In genomic region chr17:59466943-59467801, GRCh38 we compare ENCODE assay signal across 23 cellular contexts.
DNase-seq lines count a peak whose midpoint lies in the region; ATAC-seq, FAIRE-seq and TF ChIP-seq lines count a peak whose summit lies in the region.
"Had no signal": no experiment of that assay in that cellular context is flagged by ENCODE, and none has a peak within 500 bp of the region (broad histone marks: within the 10 kb centered on the region; RNA-seq: fewer than 3 reads in every experiment).

No MANE protein-coding gene starts in this region.

- H4K20me1 ChIP-seq in HepG2 (ENCODE audit: insufficient read depth, low read length) (no peaks in the 10 kb centered on the region), osteoblast (ENCODE audit: insufficient read depth, low read length) (no peaks in the 10 kb centered on the region)

- TF ChIP-seq RAD21 in HepG2 (CRISPR knock-in tag; IDR thresholded peaks at IDR 0.05) = no peak

- H3K27ac ChIP-seq in right atrium auricular region (no peak overlapping the region), left ventricle myocardium inferior (replicated peaks) (no peak overlapping the region), HepG2 (ENCODE audit: extremely low read length, insufficient read depth, low read length) (peak overlapping the region; percentile 65), osteoblast (ENCODE audit: low read depth, low read length) (no peak overlapping the region)
- H3K27ac ChIP-seq: prostate gland, thoracic aorta had no signal

- no peak for TF ChIP-seq CTCF in right atrium auricular region (IDR thresholded peaks at IDR 0.05)
- no peak for TF ChIP-seq CTCF in left ventricle myocardium inferior (IDR thresholded peaks at IDR 0.05; ENCODE audit: borderline replicate concordance)
- no peak for TF ChIP-seq CTCF in HepG2 (CRISPR knock-in tag; IDR thresholded peaks at IDR 0.05)
- no peak for TF ChIP-seq CTCF in osteoblast (IDR thresholded peaks at IDR 0.05; ENCODE audit: extremely low read depth, low read depth, low read length)

- intact Hi-C loops in left ventricle myocardium inferior (cut with micrococcal nuclease) (no loop called here), HepG2 (cut with micrococcal nuclease; ENCODE audit: unreplicated experiment) (no loop called here)

- H3K4me3 ChIP-seq in right atrium auricular region (no peak overlapping the region), left ventricle myocardium inferior (no peak overlapping the region), HepG2 (replicated peaks in 1 of 3; ENCODE audit: insufficient read depth in 1 of 3, low read depth in 2 of 3, low read length in 3 of 3) (no peak overlapping the region), osteoblast (ENCODE audit: insufficient read depth, low read length) (no peak overlapping the region)
- H3K4me3 ChIP-seq: prostate gland, thoracic aorta had no signal

- no peak for TF ChIP-seq POLR2A in HepG2 (IDR thresholded peaks at IDR 0.05; ENCODE audit: insufficient read depth in 1 of 2, low read depth in 2 of 2, low read length in 2 of 2)

- H2AFZ ChIP-seq in HepG2 (ENCODE audit: low read length) = no peak overlapping the region
- H2AFZ ChIP-seq in osteoblast (ENCODE audit: low read length) = no peak overlapping the region

- H3K36me3 ChIP-seq in right atrium auricular region = no peaks in the 10 kb centered on the region
- H3K36me3 ChIP-seq in left ventricle myocardium inferior = no peaks in the 10 kb centered on the region
- H3K36me3 ChIP-seq in HepG2 (replicated peaks in 1 of 2; ENCODE audit: control insufficient read depth in 1 of 2, insufficient read depth in 2 of 2, low read length in 2 of 2) = no peaks in the 10 kb centered on the region
- H3K36me3 ChIP-seq in osteoblast (ENCODE audit: insufficient read depth, low read length) = no peaks in the 10 kb centered on the region
- H3K36me3 ChIP-seq: prostate gland, thoracic aorta had no signal

- in situ Hi-C loops in HepG2 (cut with HindIII; ENCODE audit: extremely low pct_ligation_motif_present, low pct_unique_long_range_greater_than_20kb) = no loop called here

- H3K4me2 ChIP-seq in HepG2 (ENCODE audit: low read depth, low read length) = peak overlapping the region; percentile 26
- H3K4me2 ChIP-seq in osteoblast (ENCODE audit: insufficient read depth, low read length) = no peak overlapping the region

- TF ChIP-seq EP300 in HepG2 (IDR thresholded peaks at IDR 0.05; ENCODE audit: low read depth in 2 of 2, low read length in 2 of 2) (no peak), HepG2 (CRISPR knock-in tag; IDR thresholded peaks at IDR 0.05; ENCODE audit: borderline replicate concordance) (no peak)

- 68% methylated on average over 5 of the region's 5 CpGs for WGBS in HepG2 (ENCODE audit: low lambda C conversion rate)

- POLR2A ChIA-PET in HepG2 (lab: Yijun Ruan, JAX) = no interaction called here

- no peaks in the 10 kb centered on the region for H3K4me1 ChIP-seq in right atrium auricular region
- H3K4me1 ChIP-seq in left ventricle myocardium inferior = no peaks in the 10 kb centered on the region
- H3K4me1 ChIP-seq in HepG2 (ENCODE audit: insufficient read depth, low read length) = peaks cover 93% of the 10 kb centered on the region
- H3K4me1 ChIP-seq in osteoblast (ENCODE audit: insufficient read depth, low read length) = no peaks in the 10 kb centered on the region
- H3K4me1 ChIP-seq: prostate gland had no signal

- ATAC-seq in HepG2 = no peak

- DNase-seq in DMS53 (lab: John Stamatoyannopoulos, UW) = peak; percentile 58
- no peak for DNase-seq in DMS53 treated with DMSO at 0.1 percent for 48 hours (lab: John Stamatoyannopoulos, UW; ENCODE audit: unreplicated experiment)
- peak; percentile 5 for DNase-seq in right atrium auricular region (ENCODE audit: low spot score)
- DNase-seq in left ventricle myocardium inferior = no peak
- DNase-seq in HepG2 (ENCODE audit: low spot score) = peak; percentile 41
- no peak for DNase-seq in osteoblast (ENCODE audit: insufficient read length, low spot score, missing footprints)
- no peak for DNase-seq in dedifferentiated amniotic fluid mesenchymal stem cell (ENCODE audit: extremely low spot score)
- DNase-seq in activated CD4-positive, alpha-beta T cell treated with anti-CD3 and anti-CD28 coated beads, Interleukin-2, amount 50 U/mL, for 4 hours = no peak
- DNase-seq: 8988T; activated CD4-positive, alpha-beta T cell treated with anti-CD3 and anti-CD28 coated beads, Interleukin-2, amount 50 U/mL, for 48 hours; activated CD4-positive, CD25-positive, alpha-beta regulatory T cell; central memory CD4-positive, alpha-beta T cell; dermis blood vessel endothelial cell; mammary epithelial cell; NCI-H2227 treated with DMSO at 0.1 percent for 48 hours; OCI-M1; T-helper 1 cell had no signal

- no peaks in the 10 kb centered on the region for H3K79me2 ChIP-seq in HepG2 (ENCODE audit: insufficient read depth, low read length)
- no peaks in the 10 kb centered on the region for H3K79me2 ChIP-seq in osteoblast (ENCODE audit: insufficient read depth, low read length)

- H3K9ac ChIP-seq in HepG2 (ENCODE audit: insufficient read depth, low read depth, low read length) = peak overlapping the region; percentile 13

- H3K9me3 ChIP-seq in right atrium auricular region (no peaks in the 10 kb centered on the region), left ventricle myocardium inferior (replicated peaks) (no peaks in the 10 kb centered on the region), HepG2 (ENCODE audit: low read length) (no peaks in the 10 kb centered on the region), osteoblast (ENCODE audit: low read depth, low read length) (no peaks in the 10 kb centered on the region)
- H3K9me3 ChIP-seq: prostate gland, thoracic aorta had no signal

- no peaks in the 10 kb centered on the region for H3K27me3 ChIP-seq in right atrium auricular region
- H3K27me3 ChIP-seq in left ventricle myocardium inferior (ENCODE audit: low read depth) = no peaks in the 10 kb centered on the region
- H3K27me3 ChIP-seq in HepG2 (ENCODE audit: control insufficient read depth in 1 of 2, insufficient read depth in 2 of 2, low read length in 2 of 2) = no peaks in the 10 kb centered on the region
- H3K27me3 ChIP-seq in osteoblast (ENCODE audit: insufficient read depth, low read length) = peaks cover 8% of the 10 kb centered on the region

- no peak for FAIRE-seq in HepG2 (lab: Jason Lieb, UNC)
- FAIRE-seq: astrocyte, endometrium, frontal cortex, H54 had no signal

- CTCF ChIA-PET in HepG2 (lab: Yijun Ruan, JAX; ENCODE audit: low intra/inter-chr PET ratio, low total read pairs) = no interaction called here

- no TSS peak for BruUV-seq in HepG2 (replicated peaks; lab: Mats Ljungman, UMichigan)

TF ChIP-seq in HepG2, 621 proteins besides CTCF, POLR2A, EP300 and RAD21 (continues in another document):
- TF ChIP-seq ERF (CRISPR knock-in tag; IDR thresholded peaks at IDR 0.05) = peak; percentile 63
- no peak for TF ChIP-seq ZNF652 (CRISPR knock-in tag; IDR thresholded peaks at IDR 0.05; ENCODE audit: borderline replicate concordance, low read depth)
- 0 out of 2 replicates have a peak, but pooled peaks have one; percentile 35 for TF ChIP-seq ZBTB3 (CRISPR knock-in tag; IDR thresholded peaks at IDR 0.05; ENCODE audit: borderline replicate concordance, low read depth)
- TF ChIP-seq DNMT3B (CRISPR knock-in tag; conservative IDR thresholded peaks at IDR 0.05) = no peak
- TF ChIP-seq ZNF746 (CRISPR knock-in tag; IDR thresholded peaks at IDR 0.05) = no peak
- TF ChIP-seq DPF2 (CRISPR knock-in tag; IDR thresholded peaks at IDR 0.05; ENCODE audit: borderline replicate concordance, low read depth) = 0 out of 2 replicates have a peak, but pooled peaks have one; percentile 18
- 0 out of 2 replicates have a peak, but pooled peaks have one; percentile 22 for TF ChIP-seq ZSCAN29 (CRISPR knock-in tag; conservative IDR thresholded peaks at IDR 0.05)
- no peak for TF ChIP-seq SOX13 (IDR thresholded peaks at IDR 0.05)
- TF ChIP-seq SOX13 (CRISPR knock-in tag; conservative IDR thresholded peaks at IDR 0.05 in 1 of 2, IDR thresholded peaks at IDR 0.05 in 1 of 2) = 0 out of 4 replicates have a peak, but pooled peaks of 1 of the 2 experiments have one; percentile 9
- peak; percentile 70; the same call in 1 of the 2 replicates for TF ChIP-seq PITX1 (CRISPR knock-in tag; IDR thresholded peaks at IDR 0.05)
- TF ChIP-seq ATF2 (CRISPR knock-in tag; IDR thresholded peaks at IDR 0.05) = no peak
- TF ChIP-seq MXD3 (CRISPR knock-in tag; IDR thresholded peaks at IDR 0.05) = no peak
- TF ChIP-seq SPEN (CRISPR knock-in tag; IDR thresholded peaks at IDR 0.05; ENCODE audit: low read depth) = 0 out of 2 replicates have a peak, but pooled peaks have one; percentile 12
- TF ChIP-seq CCDC6 (CRISPR knock-in tag; IDR thresholded peaks at IDR 0.05) = no peak

Comparison
In these comparisons a context has a peak if more than half of its experiments do, and no peak if none do; other contexts are left out.
1. DNase-seq: peak in DMS53 (single experiment), right atrium auricular region (single experiment) and HepG2 (single experiment); none in DMS53 treated with DMSO at 0.1 percent for 48 hours (single experiment), left ventricle myocardium inferior (single experiment), osteoblast (single experiment), dedifferentiated amniotic fluid mesenchymal stem cell (single experiment) and activated CD4-positive, alpha-beta T cell treated with anti-CD3 and anti-CD28 coated beads, Interleukin-2, amount 50 U/mL, for 4 hours (0 of 2).